Comparison of ENCODE assay signal across 1 cellular context in genomic region chr5:54087436-54087835, GRCh38.
A peak's percentile ranks its signal among the peaks of the same experiment; 100 is the strongest.
TF ChIP-seq lines count a peak whose summit lies in the region.

No MANE protein-coding gene starts in this region.

TF ChIP-seq in IMR-90, 13 proteins besides CTCF, POLR2A, EP300 and RAD21:
- peak; percentile 74 for TF ChIP-seq BHLHE40 (IDR thresholded peaks at IDR 0.05; ENCODE audit: low read depth, low read length)
- no peak for TF ChIP-seq CHD1 (IDR thresholded peaks at IDR 0.05; ENCODE audit: low read depth, low read length)
- peak; percentile 35; the same call in 1 of the 2 replicates for TF ChIP-seq CEBPB (IDR thresholded peaks at IDR 0.05; ENCODE audit: low read depth, low read length)
- no peak for TF ChIP-seq RFX5 (IDR thresholded peaks at IDR 0.05; ENCODE audit: low read depth, low read length)
- TF ChIP-seq RCOR1 (IDR thresholded peaks at IDR 0.05; ENCODE audit: insufficient replicate concordance, low read length) = peak; percentile 11
- TF ChIP-seq MAFK (IDR thresholded peaks at IDR 0.05; ENCODE audit: low read depth, low read length) = no peak
- TF ChIP-seq MXI1 (IDR thresholded peaks at IDR 0.05; ENCODE audit: borderline replicate concordance, low read depth, low read length) = no peak
- TF ChIP-seq USF2 (IDR thresholded peaks at IDR 0.05; ENCODE audit: low read depth, low read length) = peak; percentile 72
- TF ChIP-seq SMC3 (IDR thresholded peaks at IDR 0.05; ENCODE audit: low read depth, low read length) = no peak
- no peak for TF ChIP-seq NFE2L2 (IDR thresholded peaks at IDR 0.05; ENCODE audit: low read depth, low read length)
- TF ChIP-seq FOS (IDR thresholded peaks at IDR 0.05; ENCODE audit: low read depth, low read length) = peak; percentile 90
- no peak for TF ChIP-seq ELK1 (IDR thresholded peaks at IDR 0.05; ENCODE audit: borderline replicate concordance, low read depth, low read length)
- TF ChIP-seq MAZ (IDR thresholded peaks at IDR 0.05; ENCODE audit: borderline replicate concordance, low read depth, low read length) = no peak
